11 cellular contexts compared by ENCODE assay signal in genomic region chr13:114112826-114113322, GRCh38. TPM values are rescaled to one million over a fixed set of nuclear protein-coding genes. Genes with fewer than 3 reads are reported as not detected.
DNase-seq lines count a peak whose midpoint lies in the region; ATAC-seq and TF ChIP-seq lines count a peak whose summit lies in the region.
"Had no signal": no experiment of that assay in that cellular context is flagged by ENCODE, and none has a peak within 500 bp of the region (broad histone marks: within the 10 kb centered on the region; RNA-seq: fewer than 3 reads in every experiment).

No MANE protein-coding gene starts in this region.

- no peak overlapping the region for H3K4me3 ChIP-seq in coronary artery

- peaks cover 81% of the 10 kb centered on the region for H3K4me1 Mint-ChIP-seq in activated naive CD4-positive, alpha-beta T cell treated with anti-CD3 and anti-CD28 coated beads for 36 hours (ENCODE audit: low read depth)
- peaks cover 48% of the 10 kb centered on the region for H3K4me1 Mint-ChIP-seq in memory B cell
- peaks cover 69% of the 10 kb centered on the region for H3K4me1 Mint-ChIP-seq in stimulated activated naive CD8-positive, alpha-beta T cell treated with anti-CD3 and anti-CD28 coated beads, Interleukin-15, Interleukin-2, amounts not matched to agents 100 ng/mL and 50 ng/mL, for 24 hours (ENCODE audit: low read depth)

- TF ChIP-seq CTCF in coronary artery (IDR thresholded peaks at IDR 0.05), result no peak

- DNase-seq in activated naive CD4-positive, alpha-beta T cell treated with anti-CD3 and anti-CD28 coated beads for 36 hours, result no peak
- no peak for DNase-seq in activated naive CD4-positive, alpha-beta T cell treated with Interleukin-2 at 50 U/mL for 16 hours
- peak in 1 of 2 donors; percentile 47 for DNase-seq in activated naive CD4-positive, alpha-beta T cell treated with anti-CD3 and anti-CD28 coated beads, Interleukin-2, amount 50 U/mL, for 72 hours (ENCODE audit: low spot score in 2 of 2)
- DNase-seq in memory B cell (ENCODE audit: low spot score in 2 of 2) (no peak), pons (ENCODE audit: low spot score) (no peak), coronary artery (ENCODE audit: low spot score) (no peak)
- DNase-seq: activated CD4-positive, alpha-beta T cell treated with anti-CD3 and anti-CD28 coated beads, Interleukin-2, amount 50 U/mL, for 1 hour; naive B cell; NCI-H1105 treated with DMSO at 0.1 percent for 48 hours had no signal

- peak overlapping the region; percentile 64 for H3K27ac Mint-ChIP-seq in activated naive CD4-positive, alpha-beta T cell treated with anti-CD3 and anti-CD28 coated beads for 36 hours
- H3K27ac Mint-ChIP-seq in activated naive CD4-positive, alpha-beta T cell treated with anti-CD3 and anti-CD28 coated beads, Interleukin-2, amount 50 U/mL, for 72 hours, result peak overlapping the region; percentile 17 to 48
- peak overlapping the region; percentile 62 for H3K27ac Mint-ChIP-seq in memory B cell
- peak overlapping the region; percentile 40 for H3K27ac Mint-ChIP-seq in stimulated activated naive CD8-positive, alpha-beta T cell treated with anti-CD3 and anti-CD28 coated beads, Interleukin-15, Interleukin-2, amounts not matched to agents 100 ng/mL and 50 ng/mL, for 24 hours

- no peaks in the 10 kb centered on the region for H3K9me3 Mint-ChIP-seq in activated naive CD4-positive, alpha-beta T cell treated with anti-CD3 and anti-CD28 coated beads for 36 hours
- no peaks in the 10 kb centered on the region for H3K9me3 Mint-ChIP-seq in activated naive CD4-positive, alpha-beta T cell treated with anti-CD3 and anti-CD28 coated beads, Interleukin-2, amount 50 U/mL, for 72 hours
- H3K9me3 Mint-ChIP-seq in memory B cell, result no peaks in the 10 kb centered on the region
- no peaks in the 10 kb centered on the region for H3K9me3 Mint-ChIP-seq in stimulated activated naive CD8-positive, alpha-beta T cell treated with anti-CD3 and anti-CD28 coated beads, Interleukin-15, Interleukin-2, amounts not matched to agents 100 ng/mL and 50 ng/mL, for 24 hours
- H3K9me3 Mint-ChIP-seq: naive B cell had no signal

- no peak overlapping the region for H3K4me3 Mint-ChIP-seq in activated naive CD4-positive, alpha-beta T cell treated with anti-CD3 and anti-CD28 coated beads for 36 hours
- no peak overlapping the region for H3K4me3 Mint-ChIP-seq in memory B cell
- no peak overlapping the region for H3K4me3 Mint-ChIP-seq in stimulated activated naive CD8-positive, alpha-beta T cell treated with anti-CD3 and anti-CD28 coated beads, Interleukin-15, Interleukin-2, amounts not matched to agents 100 ng/mL and 50 ng/mL, for 24 hours

- no peak for ATAC-seq in activated naive CD4-positive, alpha-beta T cell treated with anti-CD3 and anti-CD28 coated beads, Interleukin-2, amount 50 U/mL, for 72 hours
- ATAC-seq in memory B cell (ENCODE audit: low read depth), result no peak
- no peak for ATAC-seq in GM18520 (IDR thresholded peaks at IDR 0.05; ENCODE audit: unreplicated experiment)

- CTCF ChIA-PET in activated naive CD4-positive, alpha-beta T cell treated with anti-CD3 and anti-CD28 coated beads for 36 hours (lab: Charles Lee), result interaction anchor here (1.3 to 3.0 kb wide), 5 partner anchors 14 to 118 kb away, joined by 3 to 10 read pairs (median 5); no protein-coding TSS in a partner anchor

- peaks cover 35% of the 10 kb centered on the region for H3K36me3 Mint-ChIP-seq in activated naive CD4-positive, alpha-beta T cell treated with anti-CD3 and anti-CD28 coated beads for 36 hours (ENCODE audit: low read depth)
- H3K36me3 Mint-ChIP-seq in activated naive CD4-positive, alpha-beta T cell treated with anti-CD3 and anti-CD28 coated beads, Interleukin-2, amount 50 U/mL, for 72 hours, result no peaks in the 10 kb centered on the region
- H3K36me3 Mint-ChIP-seq in memory B cell, result peaks cover 28% of the 10 kb centered on the region
- H3K36me3 Mint-ChIP-seq in stimulated activated naive CD8-positive, alpha-beta T cell treated with anti-CD3 and anti-CD28 coated beads, Interleukin-15, Interleukin-2, amounts not matched to agents 100 ng/mL and 50 ng/mL, for 24 hours (ENCODE audit: low read depth), result peaks cover 33% of the 10 kb centered on the region

- intact Hi-C loops in activated naive CD4-positive, alpha-beta T cell treated with anti-CD3 and anti-CD28 coated beads for 36 hours (cut with micrococcal nuclease), result loop anchor here (5.0 kb wide), 1 partner anchor 34 kb away; no protein-coding TSS in a partner anchor

- H3K27me3 Mint-ChIP-seq in activated naive CD4-positive, alpha-beta T cell treated with anti-CD3 and anti-CD28 coated beads for 36 hours (ENCODE audit: low read depth), result no peaks in the 10 kb centered on the region
- H3K27me3 Mint-ChIP-seq in memory B cell, result no peaks in the 10 kb centered on the region
- H3K27me3 Mint-ChIP-seq in stimulated activated naive CD8-positive, alpha-beta T cell treated with anti-CD3 and anti-CD28 coated beads, Interleukin-15, Interleukin-2, amounts not matched to agents 100 ng/mL and 50 ng/mL, for 24 hours, result no peaks in the 10 kb centered on the region
- H3K27me3 Mint-ChIP-seq: naive B cell had no signal

- H3K27ac ChIP-seq in coronary artery, result no peak overlapping the region

RNA-seq across cellular contexts. Expression of gene RASA3, which starts 19.5 kb away (rescaled TPM):
- 10 to 100 TPM; 48.3 to 48.8 TPM for total RNA-seq in activated naive CD4-positive, alpha-beta T cell treated with anti-CD3 and anti-CD28 coated beads for 36 hours
- 10 to 100 TPM; 39.4 to 44.1 TPM for total RNA-seq in activated naive CD4-positive, alpha-beta T cell treated with anti-CD3 and anti-CD28 coated beads, Interleukin-2, amount 50 U/mL, for 72 hours
